Comparison of ENCODE assay signal across 1 cellular context in genomic region chr17:80640379-80641071, GRCh38.
TF ChIP-seq lines count a peak whose summit lies in the region.

No MANE protein-coding gene starts in this region.

TF ChIP-seq in HepG2, 621 proteins besides CTCF, POLR2A, EP300 and RAD21 (continued from another document):
- TF ChIP-seq PRDM10 (CRISPR knock-in tag; IDR thresholded peaks at IDR 0.05; ENCODE audit: low read depth) = no peak
- TF ChIP-seq ZNF30 (CRISPR knock-in tag; IDR thresholded peaks at IDR 0.05) = no peak
- no peak for TF ChIP-seq MED1 (CRISPR knock-in tag; IDR thresholded peaks at IDR 0.05)
- TF ChIP-seq HIVEP1 (CRISPR knock-in tag; IDR thresholded peaks at IDR 0.05) = no peak
- TF ChIP-seq ARID3A (IDR thresholded peaks at IDR 0.05; ENCODE audit: low read depth, low read length) = no peak
- peak; percentile 45 for TF ChIP-seq RBM22 (optimal IDR thresholded peaks at IDR 0.05; ENCODE audit: low read length)
- TF ChIP-seq ZBTB7B (CRISPR knock-in tag; IDR thresholded peaks at IDR 0.05) = no peak
- no peak for TF ChIP-seq JDP2 (CRISPR knock-in tag; IDR thresholded peaks at IDR 0.05; ENCODE audit: borderline replicate concordance)
- TF ChIP-seq TFAP4 (IDR thresholded peaks at IDR 0.05; ENCODE audit: borderline replicate concordance, low read depth) = no peak
- no peak for TF ChIP-seq PCBP1 (IDR thresholded peaks at IDR 0.05; ENCODE audit: borderline replicate concordance, low read depth, low read length)
- no peak for TF ChIP-seq BHLHE40 (IDR thresholded peaks at IDR 0.05; ENCODE audit: low read length)
- TF ChIP-seq TBL1XR1 (IDR thresholded peaks at IDR 0.05; ENCODE audit: borderline replicate concordance, low read length, partially characterized antibody) = no peak
